In the genomic region with DNA sequence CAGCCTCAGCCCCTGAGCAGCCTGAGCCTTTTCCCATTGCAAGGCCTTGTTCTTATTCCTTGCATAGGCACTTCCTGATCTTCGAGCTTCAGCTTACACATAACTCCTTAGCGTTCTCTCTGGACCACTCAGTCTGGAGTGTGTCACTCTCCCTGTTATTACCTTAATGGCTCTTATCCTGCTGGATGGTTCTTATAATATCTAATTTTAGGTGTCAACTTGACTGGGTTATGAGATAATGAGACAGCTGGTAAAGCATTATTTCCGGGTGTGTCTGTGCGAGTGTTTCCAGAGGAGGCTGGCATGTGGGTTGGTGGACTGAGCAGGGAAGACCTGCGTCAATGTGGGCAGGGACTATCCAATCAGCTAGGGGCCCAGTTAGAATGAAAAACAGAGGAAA, we compare ENCODE assay signal across 16 cellular contexts.
"Had no signal": no experiment of that assay in that cellular context is flagged by ENCODE, and none has a peak within 500 bp of the region (broad histone marks: within the 10 kb centered on the region; RNA-seq: fewer than 3 reads in every experiment).

No MANE protein-coding gene starts in this region.

- H3K4me1 ChIP-seq: sigmoid colon had no signal

- H3K27ac Mint-ChIP-seq: activated naive CD4-positive, alpha-beta T cell treated with anti-CD3 and anti-CD28 coated beads for 36 hours; activated naive CD8-positive, alpha-beta T cell treated with anti-CD3 and anti-CD28 coated beads, Interleukin-2, amount 50 U/mL, for 24 hours; activated T-helper 2 cell treated with anti-CD3 and anti-CD28 coated beads, Interferon-gamma antibody, Interleukin-2, Interleukin-4, amounts not matched to agents 10 μg/mL and 5 μg/mL and 100 μg/mL, durations not matched to agents 14 hours and 24 hours and 36 hours; stimulated activated memory B cell treated with anti-CD40 and anti-IgM and Interleukin-4, amounts not matched to agents 10 μg/mL and 1 μg/mL and 100 μg/mL, for 72 hours had no signal

- FAIRE-seq: endothelial cell of umbilical vein, kidney, pancreas, urothelium cell line had no signal

- H3K4me3 ChIP-seq: pancreas, sigmoid colon had no signal

- H3K4me1 Mint-ChIP-seq: activated naive CD8-positive, alpha-beta T cell treated with anti-CD3 and anti-CD28 coated beads, Interleukin-2, amount 50 U/mL, for 24 hours; stimulated activated memory B cell treated with anti-CD40 and anti-IgM and Interleukin-4, amounts not matched to agents 10 μg/mL and 1 μg/mL and 100 μg/mL, for 72 hours had no signal

- H3K4me3 Mint-ChIP-seq: activated naive CD4-positive, alpha-beta T cell treated with anti-CD3 and anti-CD28 coated beads for 36 hours; activated naive CD8-positive, alpha-beta T cell treated with anti-CD3 and anti-CD28 coated beads, Interleukin-2, amount 50 U/mL, for 24 hours; stimulated activated memory B cell treated with anti-CD40 and anti-IgM and Interleukin-4, amounts not matched to agents 10 μg/mL and 1 μg/mL and 100 μg/mL, for 72 hours had no signal

- DNase-seq: activated naive CD4-positive, alpha-beta T cell treated with anti-CD3 and anti-CD28 coated beads for 36 hours; activated naive CD8-positive, alpha-beta T cell treated with anti-CD3 and anti-CD28 coated beads, Interleukin-2, amount 50 U/mL, for 24 hours; aorta; cortex of kidney; effector CD4-positive, alpha-beta T cell; foreskin fibroblast; hypothalamus; kidney; pancreas; sigmoid colon; T-helper 9 cell had no signal

- H3K9me3 ChIP-seq: pancreas, sigmoid colon had no signal

- H3K36me3 ChIP-seq: pancreas had no signal

- H3K27me3 Mint-ChIP-seq: activated naive CD8-positive, alpha-beta T cell treated with anti-CD3 and anti-CD28 coated beads, Interleukin-2, amount 50 U/mL, for 24 hours; stimulated activated memory B cell treated with anti-CD40 and anti-IgM and Interleukin-4, amounts not matched to agents 10 μg/mL and 1 μg/mL and 100 μg/mL, for 72 hours had no signal

- H3K27ac ChIP-seq: pancreas, sigmoid colon had no signal

- ATAC-seq: activated CD4-positive, CD25-positive, alpha-beta regulatory T cell treated with anti-CD3 and anti-CD28 coated beads, Interleukin-2, amount 50 U/mL, for 24 hours; activated naive CD8-positive, alpha-beta T cell treated with anti-CD3 and anti-CD28 coated beads, Interleukin-2, amount 50 U/mL, for 24 hours; pancreas; stimulated activated memory B cell treated with anti-CD40 and anti-IgM and Interleukin-4, amounts not matched to agents 10 μg/mL and 1 μg/mL and 100 μg/mL, for 72 hours had no signal

- H3K9me3 Mint-ChIP-seq: activated naive CD4-positive, alpha-beta T cell treated with anti-CD3 and anti-CD28 coated beads for 36 hours; activated naive CD8-positive, alpha-beta T cell treated with anti-CD3 and anti-CD28 coated beads, Interleukin-2, amount 50 U/mL, for 24 hours; activated T-helper 2 cell treated with anti-CD3 and anti-CD28 coated beads, Interferon-gamma antibody, Interleukin-2, Interleukin-4, amounts not matched to agents 10 μg/mL and 5 μg/mL and 100 μg/mL, durations not matched to agents 14 hours and 24 hours and 36 hours; stimulated activated memory B cell treated with anti-CD40 and anti-IgM and Interleukin-4, amounts not matched to agents 10 μg/mL and 1 μg/mL and 100 μg/mL, for 72 hours had no signal

- H3K27me3 ChIP-seq: pancreas, sigmoid colon had no signal
